Comparison of ENCODE assay signal across 10 cellular contexts in genomic region chr2:65576861-65577601, GRCh38.
A peak's percentile ranks its signal among the peaks of the same experiment; 100 is the strongest.
DNase-seq lines count a peak whose midpoint lies in the region; ATAC-seq and TF ChIP-seq lines count a peak whose summit lies in the region.
"Had no signal": no experiment of that assay in that cellular context is flagged by ENCODE, and none has a peak within 500 bp of the region (broad histone marks: within the 10 kb centered on the region; RNA-seq: fewer than 3 reads in every experiment).

No MANE protein-coding gene starts in this region.

- peaks cover 0 to 16% of the 10 kb centered on the region in 2 experiments; a peak in 2 of 4 replicates for H3K4me1 ChIP-seq in SK-N-SH (ENCODE audit: control insufficient read depth in 1 of 2, insufficient read depth in 2 of 2, low read depth in 1 of 2, low read length in 1 of 2)
- H3K4me1 ChIP-seq: thyroid gland had no signal

- H4K20me1 ChIP-seq in SK-N-SH (ENCODE audit: insufficient read depth) = no peaks in the 10 kb centered on the region

- no peaks in the 10 kb centered on the region for H3K27me3 ChIP-seq in SK-N-SH (ENCODE audit: insufficient read depth)
- H3K27me3 ChIP-seq: thyroid gland had no signal

- H3K9me3 ChIP-seq in SK-N-SH = no peaks in the 10 kb centered on the region
- H3K9me3 ChIP-seq: thyroid gland had no signal

- peak overlapping the region; percentile 59 to 97; a peak in 3 of 4 replicates for H3K27ac ChIP-seq in SK-N-SH (ENCODE audit: low read depth in 2 of 2, low read length in 1 of 2)
- H3K27ac ChIP-seq: thyroid gland had no signal

- H3K9me2 ChIP-seq in SK-N-SH = no peaks in the 10 kb centered on the region

- TF ChIP-seq RAD21 in SK-N-SH (IDR thresholded peaks at IDR 0.05; ENCODE audit: low read length) = no peak

- WGBS in SK-N-SH (ENCODE audit: low lambda C conversion rate) = 21% methylated on average over 12 of the region's 12 CpGs

- H3K4me2 ChIP-seq in SK-N-SH = peak overlapping the region; percentile 80

- POLR2A ChIA-PET in SK-N-SH (lab: Yijun Ruan, JAX) = no interaction called here

- no peaks in the 10 kb centered on the region for H3K79me2 ChIP-seq in SK-N-SH (ENCODE audit: insufficient read depth)

- no peak for TF ChIP-seq CTCF in SK-N-SH (IDR thresholded peaks at IDR 0.05)
- no peak for TF ChIP-seq CTCF in fibroblast of the aortic adventitia (IDR thresholded peaks at IDR 0.05; ENCODE audit: insufficient read depth, low read length)

- peak overlapping the region; percentile 73; the same call in 1 of the 2 replicates for H2AFZ ChIP-seq in SK-N-SH (ENCODE audit: low read depth)

- TF ChIP-seq EP300 in SK-N-SH (IDR thresholded peaks at IDR 0.05; ENCODE audit: borderline replicate concordance in 1 of 2, low read depth in 1 of 2, low read length in 1 of 2) = peak in 1 of 2 experiments; percentile 67; a peak in 1 of 4 replicates

- no peak for ATAC-seq in HG03196 (IDR thresholded peaks at IDR 0.05; ENCODE audit: unreplicated experiment)

- peaks cover 6% of the 10 kb centered on the region for H3F3A ChIP-seq in SK-N-SH (replicated peaks; ENCODE audit: insufficient read depth)

- CTCF ChIA-PET in SK-N-SH (lab: Yijun Ruan, JAX) = interaction anchor here (0.6 to 3.6 kb wide), 4 partner anchors 19 to 930 kb away, joined by 3 to 30 read pairs (median 4); no protein-coding TSS in a partner anchor

- DNase-seq in GM04504 (ENCODE audit: low read depth) (peak; percentile 79), SK-N-SH (no peak), fibroblast of the aortic adventitia (ENCODE audit: low read depth) (peak; percentile 95), renal cortical epithelial cell (ENCODE audit: low read depth) (peak; percentile 99), amygdala (lab: John Stamatoyannopoulos, UW) (no peak), COLO668 (lab: John Stamatoyannopoulos, UW; ENCODE audit: unreplicated experiment) (no peak), ecto neural progenitor cell (ENCODE audit: low spot score) (no peak)
- DNase-seq: retina, thyroid gland had no signal

- H3K36me3 ChIP-seq in SK-N-SH (replicated peaks in 1 of 2; ENCODE audit: control insufficient read depth in 1 of 2, insufficient read depth in 2 of 2, low read length in 1 of 2) = no peaks in the 10 kb centered on the region
- H3K36me3 ChIP-seq: thyroid gland had no signal

- H3K9ac ChIP-seq in SK-N-SH = peak overlapping the region; percentile 73

- H3K4me3 ChIP-seq in SK-N-SH (ENCODE audit: low read depth in 2 of 2, low read length in 1 of 2) (peak overlapping the region in 1 of 2 experiments; percentile 42; a peak in 1 of 4 replicates), fibroblast of the aortic adventitia (ENCODE audit: low read depth, low read length) (no peak overlapping the region)
- H3K4me3 ChIP-seq: thyroid gland had no signal

TF ChIP-seq in SK-N-SH, 30 proteins besides CTCF, POLR2A, EP300 and RAD21 (continues in another document):
- TF ChIP-seq RCOR1 (IDR thresholded peaks at IDR 0.05; ENCODE audit: low read length) (no peak), SIN3A (IDR thresholded peaks at IDR 0.05; ENCODE audit: borderline replicate concordance, low read depth, low read length) (no peak), JUND (IDR thresholded peaks at IDR 0.05) (peak; percentile 99), USF1 (IDR thresholded peaks at IDR 0.05; ENCODE audit: borderline replicate concordance, low read depth) (no peak), RFX5 (IDR thresholded peaks at IDR 0.05; ENCODE audit: low read length) (no peak), POLR2AphosphoS5 (IDR thresholded peaks at IDR 0.05; ENCODE audit: low read depth, low read length) (peak; percentile 48; the same call in 1 of the 2 replicates), REST (IDR thresholded peaks at IDR 0.05; ENCODE audit: low read depth, low read length) (no peak), NFIC (IDR thresholded peaks at IDR 0.05; ENCODE audit: borderline replicate concordance) (peak; percentile 43; the same call in 1 of the 2 replicates), MEF2A (IDR thresholded peaks at IDR 0.05; ENCODE audit: borderline replicate concordance, low read depth) (peak; percentile 24; the same call in 1 of the 2 replicates), CHD2 (IDR thresholded peaks at IDR 0.05; ENCODE audit: low read length, partially characterized antibody) (no peak), ELF1 (IDR thresholded peaks at IDR 0.05) (peak; percentile 60; the same call in 1 of the 2 replicates), RXRA (IDR thresholded peaks at IDR 0.05; ENCODE audit: borderline replicate concordance, low read depth) (peak; percentile 53; the same call in 1 of the 2 replicates), TEAD4 (IDR thresholded peaks at IDR 0.05; ENCODE audit: borderline replicate concordance, insufficient read depth) (peak; percentile 83; the same call in 1 of the 2 replicates), EZH2phosphoT487 (IDR thresholded peaks at IDR 0.05; ENCODE audit: borderline replicate concordance, low read depth) (no peak), ZBTB33 (IDR thresholded peaks at IDR 0.05; ENCODE audit: borderline replicate concordance, low read depth) (no peak), TAF1 (IDR thresholded peaks at IDR 0.05; ENCODE audit: borderline replicate concordance, low read depth, low read length) (no peak), GATA2 (CRISPR knock-in tag; IDR thresholded peaks at IDR 0.05) (no peak), MAX (IDR thresholded peaks at IDR 0.05; ENCODE audit: low read depth) (peak; percentile 10; the same call in 1 of the 2 replicates), USF2 (IDR thresholded peaks at IDR 0.05; ENCODE audit: borderline replicate concordance, low read depth, low read length) (no peak)

Comparison
In these comparisons a context has a peak if more than half of its experiments do, and no peak if none do; other contexts are left out.
1. DNase-seq: peak in GM04504 (single experiment), fibroblast of the aortic adventitia (single experiment) and renal cortical epithelial cell (single experiment); none in SK-N-SH (single experiment), amygdala (0 of 56), COLO668 (single experiment) and ecto neural progenitor cell (single experiment).